20 cellular contexts compared by ENCODE assay signal in genomic region chr10:1255166-1255565, GRCh38.
DNase-seq lines count a peak whose midpoint lies in the region; ATAC-seq, FAIRE-seq and TF ChIP-seq lines count a peak whose summit lies in the region.
"Had no signal": no experiment of that assay in that cellular context is flagged by ENCODE, and none has a peak within 500 bp of the region (broad histone marks: within the 10 kb centered on the region; RNA-seq: fewer than 3 reads in every experiment).

No MANE protein-coding gene starts in this region.

- H3K4me3 ChIP-seq in right atrium auricular region (no peak overlapping the region), right cardiac atrium (ENCODE audit: low read length) (no peak overlapping the region)
- H3K4me3 ChIP-seq: sigmoid colon, upper lobe of right lung had no signal

- FAIRE-seq in HTR-8/SVneo (lab: Jason Lieb, UNC) = no peak

- intact Hi-C loops in right cardiac atrium (cut with DNase I) = no loop called here
- intact Hi-C loops in activated CD8-positive, alpha-beta T cell treated with anti-CD3 and anti-CD28 coated beads for 36 hours (cut with micrococcal nuclease) = loop anchor here (10.0 kb wide), 1 partner anchor 150 kb away; no protein-coding TSS in a partner anchor

- H3K4me1 Mint-ChIP-seq in activated CD8-positive, alpha-beta T cell treated with anti-CD3 and anti-CD28 coated beads for 36 hours (ENCODE audit: low read depth) = peaks cover 38% of the 10 kb centered on the region
- H3K4me1 Mint-ChIP-seq: T-helper 17 cell had no signal

- H3K9me3 Mint-ChIP-seq in activated CD8-positive, alpha-beta T cell treated with anti-CD3 and anti-CD28 coated beads for 36 hours = peaks cover 6% of the 10 kb centered on the region

- ATAC-seq in right cardiac atrium = no peak
- ATAC-seq in activated CD8-positive, alpha-beta T cell treated with anti-CD3 and anti-CD28 coated beads for 36 hours = peak; percentile 64
- ATAC-seq: HCT116, T-helper 17 cell, upper lobe of right lung had no signal

- H3K4me3 Mint-ChIP-seq in activated CD8-positive, alpha-beta T cell treated with anti-CD3 and anti-CD28 coated beads for 36 hours = no peak overlapping the region
- H3K4me3 Mint-ChIP-seq: natural killer cell treated with Interleukin-12 subunit alpha and Interleukin-12 subunit beta and Interleukin-15 and Interleukin-18, amount 100 ng/mL, for 72 hours; T-helper 17 cell had no signal

- peaks cover 70% of the 10 kb centered on the region for H3K27me3 Mint-ChIP-seq in activated CD8-positive, alpha-beta T cell treated with anti-CD3 and anti-CD28 coated beads for 36 hours

- peaks cover 6% of the 10 kb centered on the region for H3K36me3 Mint-ChIP-seq in activated CD8-positive, alpha-beta T cell treated with anti-CD3 and anti-CD28 coated beads for 36 hours (ENCODE audit: low read depth)

- no peak for TF ChIP-seq CTCF in right atrium auricular region (IDR thresholded peaks at IDR 0.05)
- no peak for TF ChIP-seq CTCF in activated CD8-positive, alpha-beta T cell treated with anti-CD3 and anti-CD28 coated beads for 36 hours (IDR thresholded peaks at IDR 0.05)

- H3K27ac ChIP-seq in right atrium auricular region = no peak overlapping the region
- no peak overlapping the region for H3K27ac ChIP-seq in right cardiac atrium (ENCODE audit: low read length)
- H3K27ac ChIP-seq in layer of hippocampus (ENCODE audit: low read depth, low read length) = peak overlapping the region; percentile 53
- peak overlapping the region; percentile 79 for H3K27ac ChIP-seq in temporal lobe (ENCODE audit: low read depth, low read length)
- H3K27ac ChIP-seq: epithelial cell of prostate, sigmoid colon, upper lobe of right lung had no signal

- 61% methylated on average over 8 of the region's 8 CpGs for WGBS in right cardiac atrium

- peak overlapping the region; percentile 1 for H3K27ac Mint-ChIP-seq in activated CD8-positive, alpha-beta T cell treated with anti-CD3 and anti-CD28 coated beads for 36 hours
- H3K27ac Mint-ChIP-seq: natural killer cell treated with Interleukin-12 subunit alpha and Interleukin-12 subunit beta and Interleukin-15 and Interleukin-18, amount 100 ng/mL, for 72 hours; T-helper 17 cell had no signal

- no peaks in the 10 kb centered on the region for H3K27me3 ChIP-seq in right atrium auricular region
- no peaks in the 10 kb centered on the region for H3K27me3 ChIP-seq in right cardiac atrium (ENCODE audit: control insufficient read depth, insufficient read depth)
- H3K27me3 ChIP-seq in layer of hippocampus (ENCODE audit: control insufficient read depth, insufficient read depth, low read length) = no peaks in the 10 kb centered on the region
- H3K27me3 ChIP-seq: upper lobe of right lung had no signal

- H3K9me3 ChIP-seq in right atrium auricular region (no peaks in the 10 kb centered on the region), right cardiac atrium (ENCODE audit: control insufficient read depth, low read length) (no peaks in the 10 kb centered on the region)
- H3K9me3 ChIP-seq: sigmoid colon, upper lobe of right lung had no signal

- CTCF ChIA-PET in activated CD8-positive, alpha-beta T cell treated with anti-CD3 and anti-CD28 coated beads for 36 hours (lab: Charles Lee) = no interaction called here

- DNase-seq in right atrium auricular region (ENCODE audit: low spot score) (peak; percentile 44), right cardiac atrium (no peak), HTR-8/SVneo (ENCODE audit: insufficient read length, low spot score) (no peak), DMS 273 treated with DMSO at 0.1 percent for 48 hours (lab: John Stamatoyannopoulos, UW) (no peak), NCI-H1417 treated with DMSO at 0.1 percent for 48 hours (lab: John Stamatoyannopoulos, UW) (no peak)
- DNase-seq in activated CD8-positive, alpha-beta T cell treated with anti-CD3 and anti-CD28 coated beads for 36 hours = peak; percentile 58
- DNase-seq: activated CD4-positive, CD25-positive, alpha-beta regulatory T cell; activated T-cell treated with anti-CD3 and anti-CD28 coated beads, Interleukin-2, amount 50 U/mL, for 1 hour; Calu3; cerebellar nuclear complex; NCI-H1417; NCI-H226; sigmoid colon; T-helper 17 cell; upper lobe of right lung had no signal

- H3K36me3 ChIP-seq in right atrium auricular region = no peaks in the 10 kb centered on the region
- H3K36me3 ChIP-seq: sigmoid colon, upper lobe of right lung had no signal

- no peaks in the 10 kb centered on the region for H3K4me1 ChIP-seq in right atrium auricular region
- H3K4me1 ChIP-seq in right cardiac atrium (ENCODE audit: control insufficient read depth, insufficient read depth, low read length) = no peaks in the 10 kb centered on the region
- H3K4me1 ChIP-seq: sigmoid colon, upper lobe of right lung had no signal

- POLR2A ChIA-PET in activated CD8-positive, alpha-beta T cell treated with anti-CD3 and anti-CD28 coated beads for 36 hours (lab: Charles Lee) = no interaction called here

Comparison
In these comparisons a context has a peak if more than half of its experiments do, and no peak if none do; other contexts are left out.
1. DNase-seq: peak in right atrium auricular region (single experiment) and activated CD8-positive, alpha-beta T cell treated with anti-CD3 and anti-CD28 coated beads for 36 hours (single experiment); none in right cardiac atrium (0 of 3), HTR-8/SVneo (single experiment), DMS 273 treated with DMSO at 0.1 percent for 48 hours (single experiment) and NCI-H1417 treated with DMSO at 0.1 percent for 48 hours (single experiment).
2. H3K27ac ChIP-seq: peak in layer of hippocampus (single experiment) and temporal lobe (single experiment); none in right atrium auricular region (0 of 2) and right cardiac atrium (single experiment).